Comparison of ENCODE assay signal across 8 cellular contexts in the genomic region with DNA sequence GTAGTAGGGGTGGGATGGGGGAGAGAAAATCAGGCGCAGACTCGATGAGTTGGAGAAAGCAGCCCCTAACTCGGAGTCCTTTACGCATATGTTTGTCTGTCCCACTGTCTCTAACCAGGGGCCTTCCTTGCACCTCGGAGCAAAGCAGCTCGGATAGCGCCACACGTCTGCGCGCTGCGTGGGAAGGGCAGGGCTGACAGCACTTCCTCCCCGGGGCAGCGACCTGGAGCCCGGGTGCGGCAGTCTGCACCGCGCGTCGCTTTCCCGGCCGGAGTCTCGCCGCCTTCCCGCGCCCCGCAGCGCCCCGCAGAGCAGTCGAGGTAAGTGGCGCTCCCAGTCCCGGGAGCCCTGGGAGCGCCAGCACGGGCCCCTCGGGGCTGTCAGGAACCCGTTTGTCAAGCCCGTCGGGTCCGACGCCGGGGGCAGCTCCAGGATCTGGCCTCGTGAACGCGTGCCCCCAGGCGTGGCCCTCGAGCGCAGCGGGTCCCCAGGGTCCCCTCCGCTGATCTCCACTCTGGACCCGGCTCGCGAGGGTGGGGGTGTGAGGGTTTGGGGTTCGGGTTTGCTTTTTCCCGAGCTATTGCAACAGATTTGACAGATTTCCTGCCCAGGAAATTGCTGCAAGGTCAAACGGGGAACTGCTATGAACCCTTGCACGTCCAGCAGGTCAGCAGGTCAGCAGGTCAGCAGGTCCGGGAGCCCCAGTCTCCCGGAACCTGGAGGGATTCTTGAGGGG.
DNase-seq lines count a peak whose midpoint lies in the region; ATAC-seq and TF ChIP-seq lines count a peak whose summit lies in the region.

No MANE protein-coding gene starts in this region.

- DNase-seq in GM03348 (ENCODE audit: low spot score) (peak; percentile 70), NCI-H1694 (lab: John Stamatoyannopoulos, UW) (no peak), NCI-H1105 treated with DMSO at 0.1 percent for 48 hours (lab: John Stamatoyannopoulos, UW) (no peak)
- DNase-seq in activated naive CD4-positive, alpha-beta T cell treated with Interleukin-2 at 50 U/mL for 16 hours = peak; percentile 81
- DNase-seq in stimulated activated CD4-positive, alpha-beta T cell treated with anti-CD3 and anti-CD28 coated beads, Interleukin-2, amount 100 ng/mL, for 4 hours (ENCODE audit: low read depth) = peak; percentile 75

- no peaks in the 10 kb centered on the region for H3K9me3 ChIP-seq in OCI-LY1 (ENCODE audit: low read length)
- no peaks in the 10 kb centered on the region for H3K9me3 ChIP-seq in iPS-15b (ENCODE audit: control insufficient read depth, insufficient read depth, low read length)

- H3K79me2 ChIP-seq in OCI-LY1 (ENCODE audit: insufficient read depth, low read length) = peaks cover 55% of the 10 kb centered on the region

- peaks cover 6% of the 10 kb centered on the region; the same call in 1 of the 2 replicates for H3F3A ChIP-seq in OCI-LY1 (ENCODE audit: insufficient read depth, low read length)

- H3K4me3 ChIP-seq in OCI-LY1 (ENCODE audit: low read depth, low read length, poor library complexity, severe bottlenecking) (peak overlapping the region; percentile 90), iPS-15b (ENCODE audit: low read depth, low read length) (peak overlapping the region; percentile 55)

- H3K9me2 ChIP-seq in OCI-LY1 (ENCODE audit: low read depth, low read length) = no peaks in the 10 kb centered on the region

- H3K4me1 ChIP-seq in OCI-LY1 (ENCODE audit: insufficient read depth, low read length, severe bottlenecking) (peaks cover 51% of the 10 kb centered on the region), iPS-15b (ENCODE audit: control insufficient read depth, insufficient read depth, low read length) (no peaks in the 10 kb centered on the region)

- ATAC-seq in HG02571 (IDR thresholded peaks at IDR 0.05; ENCODE audit: unreplicated experiment) = peak; percentile 68

- H3K9ac ChIP-seq in OCI-LY1 (ENCODE audit: low read length) = peak overlapping the region; percentile 96
- H3K9ac ChIP-seq in iPS-15b (ENCODE audit: low read depth, low read length) = no peak overlapping the region

- H3K4me2 ChIP-seq in OCI-LY1 (ENCODE audit: low read length) = peak overlapping the region; percentile 94

- no peaks in the 10 kb centered on the region for H3K27me3 ChIP-seq in OCI-LY1 (ENCODE audit: insufficient read depth, low read length)
- H3K27me3 ChIP-seq in iPS-15b (ENCODE audit: control insufficient read depth, insufficient read depth, low read length) = peaks cover 38% of the 10 kb centered on the region

- H2AFZ ChIP-seq in OCI-LY1 (ENCODE audit: low read length) = no peak overlapping the region

- H4K20me1 ChIP-seq in OCI-LY1 (ENCODE audit: insufficient read depth, low read length) = no peaks in the 10 kb centered on the region

- H3K36me3 ChIP-seq in OCI-LY1 (ENCODE audit: insufficient read depth, low read length) = peaks cover 43% of the 10 kb centered on the region
- no peaks in the 10 kb centered on the region for H3K36me3 ChIP-seq in iPS-15b (ENCODE audit: control insufficient read depth, insufficient read depth, low read length)

- H3K27ac ChIP-seq in OCI-LY1 (ENCODE audit: low read depth, low read length, poor library complexity, severe bottlenecking) = peak overlapping the region; percentile 96

- no peak for TF ChIP-seq CTCF in OCI-LY1 (IDR thresholded peaks at IDR 0.05; ENCODE audit: low read length)

Comparison
In these comparisons a context has a peak if more than half of its experiments do, and no peak if none do; other contexts are left out.
1. DNase-seq: peak in GM03348 (single experiment), activated naive CD4-positive, alpha-beta T cell treated with Interleukin-2 at 50 U/mL for 16 hours (single experiment) and stimulated activated CD4-positive, alpha-beta T cell treated with anti-CD3 and anti-CD28 coated beads, Interleukin-2, amount 100 ng/mL, for 4 hours (single experiment); none in NCI-H1694 (single experiment) and NCI-H1105 treated with DMSO at 0.1 percent for 48 hours (single experiment).